26 cellular contexts compared by ENCODE assay signal in genomic region chr11:22474621-22475020, GRCh38.
DNase-seq lines count a peak whose midpoint lies in the region; ATAC-seq, FAIRE-seq and TF ChIP-seq lines count a peak whose summit lies in the region.
"Had no signal": no experiment of that assay in that cellular context is flagged by ENCODE, and none has a peak within 500 bp of the region (broad histone marks: within the 10 kb centered on the region; RNA-seq: fewer than 3 reads in every experiment).

No MANE protein-coding gene starts in this region.

- TF ChIP-seq CTCF in astrocyte (IDR thresholded peaks at IDR 0.05; ENCODE audit: insufficient read depth, low read depth, low read length) (no peak), fibroblast of mammary gland (conservative IDR thresholded peaks at IDR 0.05; ENCODE audit: control insufficient read depth, insufficient read depth, low read depth, low read length) (no peak)

- H3K27ac Mint-ChIP-seq in astrocyte (ENCODE audit: unreplicated experiment): no peak overlapping the region
- H3K27ac Mint-ChIP-seq in effector memory CD8-positive, alpha-beta T cell: no peak overlapping the region
- H3K27ac Mint-ChIP-seq: CD14-positive monocyte; CD4-positive, alpha-beta memory T cell; CD4-positive, CD25-positive, alpha-beta regulatory T cell had no signal

- no peaks in the 10 kb centered on the region for H4K20me1 ChIP-seq in astrocyte (ENCODE audit: insufficient read depth, low read length)
- H4K20me1 ChIP-seq: BLaER1 had no signal

- no peak for DNase-seq in astrocyte (ENCODE audit: low read depth)
- peak; percentile 52 for DNase-seq in fibroblast of mammary gland (ENCODE audit: low read depth)
- no peak for DNase-seq in effector memory CD8-positive, alpha-beta T cell
- DNase-seq: 8988T; ACHN; BE2C; C1 segment of cervical spinal cord; CD4-positive, alpha-beta memory T cell; CD4-positive, CD25-positive, alpha-beta regulatory T cell; CD8-positive, alpha-beta memory T cell; COR-L47; DMS 273 treated with DMSO at 0.1 percent for 48 hours; DMS153; DMS53; DMS79; DND-41; EL; GDM1 had no signal

- no peaks in the 10 kb centered on the region for H3K36me3 ChIP-seq in astrocyte (ENCODE audit: insufficient read depth, low read length)
- H3K36me3 ChIP-seq: BE2C, BLaER1 had no signal

- H3K36me3 Mint-ChIP-seq in astrocyte (ENCODE audit: low read depth, unreplicated experiment): no peaks in the 10 kb centered on the region
- no peaks in the 10 kb centered on the region for H3K36me3 Mint-ChIP-seq in effector memory CD8-positive, alpha-beta T cell (ENCODE audit: insufficient read depth)
- H3K36me3 Mint-ChIP-seq: CD14-positive monocyte; CD4-positive, alpha-beta memory T cell; CD4-positive, CD25-positive, alpha-beta regulatory T cell had no signal

- H3K79me2 ChIP-seq in astrocyte (ENCODE audit: insufficient read depth, low read length): no peaks in the 10 kb centered on the region

- H3K4me1 ChIP-seq in astrocyte (ENCODE audit: insufficient read depth, low read length): no peaks in the 10 kb centered on the region
- H3K4me1 ChIP-seq: BE2C, BLaER1 had no signal

- FAIRE-seq in astrocyte (lab: Jason Lieb, UNC): peak; percentile 64
- FAIRE-seq: A204.1, GM12878, GM12892, GM18507 had no signal

- H3K27me3 ChIP-seq in astrocyte (ENCODE audit: insufficient read depth, low read length): no peaks in the 10 kb centered on the region
- H3K27me3 ChIP-seq: BE2C, BLaER1 had no signal

- no peak overlapping the region for H2AFZ ChIP-seq in astrocyte (ENCODE audit: low read depth, low read length)

- peaks cover 3% of the 10 kb centered on the region for H3K4me1 Mint-ChIP-seq in astrocyte (ENCODE audit: low read depth, unreplicated experiment)
- H3K4me1 Mint-ChIP-seq in effector memory CD8-positive, alpha-beta T cell (ENCODE audit: low read depth in 2 of 2): no peaks in the 10 kb centered on the region
- H3K4me1 Mint-ChIP-seq: CD14-positive monocyte; CD4-positive, alpha-beta memory T cell; CD4-positive, CD25-positive, alpha-beta regulatory T cell; CD8-positive, alpha-beta memory T cell had no signal

- no peaks in the 10 kb centered on the region for H3K27me3 Mint-ChIP-seq in astrocyte (ENCODE audit: low read depth, unreplicated experiment)
- H3K27me3 Mint-ChIP-seq in effector memory CD8-positive, alpha-beta T cell: no peaks in the 10 kb centered on the region
- H3K27me3 Mint-ChIP-seq: CD4-positive, CD25-positive, alpha-beta regulatory T cell; CD8-positive, alpha-beta memory T cell had no signal

- no peak overlapping the region for H3K9ac ChIP-seq in astrocyte (ENCODE audit: low read length)
- H3K9ac ChIP-seq: BLaER1 had no signal

- H3K4me3 ChIP-seq in astrocyte (ENCODE audit: insufficient read depth, low read depth, low read length): no peak overlapping the region
- H3K4me3 ChIP-seq in fibroblast of mammary gland (ENCODE audit: control insufficient read depth, low read depth, low read length): no peak overlapping the region
- H3K4me3 ChIP-seq: BLaER1, GM12878 had no signal

- no peak overlapping the region for H3K27ac ChIP-seq in astrocyte (ENCODE audit: low read depth, low read length)
- H3K27ac ChIP-seq: BLaER1 had no signal

- H3K9me3 Mint-ChIP-seq in astrocyte (ENCODE audit: unreplicated experiment): peaks cover 4% of the 10 kb centered on the region
- peaks cover 0 to 2% of the 10 kb centered on the region in 2 donors for H3K9me3 Mint-ChIP-seq in effector memory CD8-positive, alpha-beta T cell
- H3K9me3 Mint-ChIP-seq: CD8-positive, alpha-beta memory T cell had no signal

- H3K9me3 ChIP-seq in astrocyte (ENCODE audit: insufficient read depth, low read depth, low read length): no peaks in the 10 kb centered on the region
- H3K9me3 ChIP-seq: BE2C, BLaER1 had no signal

- no peak overlapping the region for H3K4me2 ChIP-seq in astrocyte (ENCODE audit: low read length)
- H3K4me2 ChIP-seq: BLaER1 had no signal

- H3K4me3 Mint-ChIP-seq in astrocyte (ENCODE audit: unreplicated experiment): no peak overlapping the region
- no peak overlapping the region for H3K4me3 Mint-ChIP-seq in effector memory CD8-positive, alpha-beta T cell
- H3K4me3 Mint-ChIP-seq: CD14-positive monocyte; CD4-positive, alpha-beta memory T cell; CD4-positive, CD25-positive, alpha-beta regulatory T cell; CD8-positive, alpha-beta memory T cell had no signal

- ATAC-seq in HG02610 (IDR thresholded peaks at IDR 0.05; ENCODE audit: unreplicated experiment): no peak
- no peak for ATAC-seq in effector memory CD8-positive, alpha-beta T cell (replicated peaks)
- ATAC-seq: GM12878 had no signal

TF ChIP-seq in PFSK-1, 5 proteins besides CTCF, POLR2A, EP300 and RAD21:
- TF ChIP-seq TAF1 (IDR thresholded peaks at IDR 0.05; ENCODE audit: borderline replicate concordance, insufficient read depth, low read length) (peak; percentile 36; the same call in 1 of the 2 replicates), POLR2AphosphoS5 (IDR thresholded peaks at IDR 0.05; ENCODE audit: low read depth, low read length) (no peak)
